In the genomic region with DNA sequence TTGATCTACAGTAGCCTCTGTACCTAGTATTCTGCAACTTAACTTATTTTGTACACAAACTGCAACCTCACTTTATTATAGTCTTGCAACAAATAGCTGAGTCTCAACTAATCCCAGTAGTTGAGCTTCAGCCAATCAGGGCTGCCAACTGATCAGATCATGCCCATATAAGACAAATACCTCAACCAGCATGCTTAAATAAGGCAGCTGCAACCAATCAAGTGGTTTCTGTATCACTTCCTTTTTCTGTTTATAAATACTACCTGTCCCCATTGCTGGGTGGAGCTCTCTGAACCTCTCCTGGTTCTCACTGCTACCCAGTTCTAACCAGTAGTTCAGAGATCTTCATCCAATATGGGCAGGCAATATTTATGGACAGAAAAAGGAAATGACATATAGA, we compare ENCODE assay signal across 11 cellular contexts.
DNase-seq lines count a peak whose midpoint lies in the region; ATAC-seq and TF ChIP-seq lines count a peak whose summit lies in the region.
"Had no signal": no experiment of that assay in that cellular context is flagged by ENCODE, and none has a peak within 500 bp of the region (broad histone marks: within the 10 kb centered on the region; RNA-seq: fewer than 3 reads in every experiment).

No MANE protein-coding gene starts in this region.

- no TSS peak for BruUV-seq in Calu3 (replicated peaks; lab: Mats Ljungman, UMichigan)

- H3K4me3 Mint-ChIP-seq in Calu3 (ENCODE audit: low read depth, unreplicated experiment), result no peak overlapping the region

- no peak for TF ChIP-seq CTCF in Calu3 (IDR thresholded peaks at IDR 0.05; ENCODE audit: unreplicated experiment)

- no peaks in the 10 kb centered on the region for H3K4me1 Mint-ChIP-seq in Calu3 (ENCODE audit: low read depth, unreplicated experiment)

- CTCF ChIA-PET in Calu3 (lab: Charles Lee), result no interaction called here

- no peaks in the 10 kb centered on the region for H3K9me3 Mint-ChIP-seq in Calu3 (ENCODE audit: low read depth, unreplicated experiment)
- no peaks in the 10 kb centered on the region for H3K9me3 Mint-ChIP-seq in activated naive CD4-positive, alpha-beta T cell treated with anti-CD3 and anti-CD28 coated beads, Interleukin-2, amount 50 U/mL, for 72 hours

- no peaks in the 10 kb centered on the region for H3K36me3 Mint-ChIP-seq in Calu3 (ENCODE audit: insufficient read depth, unreplicated experiment)
- no peaks in the 10 kb centered on the region for H3K36me3 Mint-ChIP-seq in activated naive CD4-positive, alpha-beta T cell treated with anti-CD3 and anti-CD28 coated beads, Interleukin-2, amount 50 U/mL, for 72 hours

- peak; percentile 94 for ATAC-seq in GM18519 (IDR thresholded peaks at IDR 0.05; ENCODE audit: low FRiP score, unreplicated experiment)
- ATAC-seq in GM21360 (IDR thresholded peaks at IDR 0.05; ENCODE audit: unreplicated experiment), result peak; percentile 91
- ATAC-seq in HG02938 (IDR thresholded peaks at IDR 0.05; ENCODE audit: unreplicated experiment), result peak; percentile 96
- ATAC-seq in HG03565 (IDR thresholded peaks at IDR 0.05; ENCODE audit: unreplicated experiment), result peak; percentile 92
- ATAC-seq in activated naive CD4-positive, alpha-beta T cell treated with anti-CD3 and anti-CD28 coated beads, Interleukin-2, amount 50 U/mL, for 72 hours, result no peak

- H3K27ac Mint-ChIP-seq in Calu3 (ENCODE audit: unreplicated experiment), result no peak overlapping the region
- no peak overlapping the region for H3K27ac Mint-ChIP-seq in activated naive CD4-positive, alpha-beta T cell treated with anti-CD3 and anti-CD28 coated beads, Interleukin-2, amount 50 U/mL, for 72 hours

- intact Hi-C loops in Calu3 (cut with micrococcal nuclease; ENCODE audit: unreplicated experiment), result no loop called here

- peaks cover 7% of the 10 kb centered on the region for H3K27me3 Mint-ChIP-seq in Calu3 (ENCODE audit: unreplicated experiment)

- DNase-seq in dedifferentiated amniotic fluid mesenchymal stem cell (ENCODE audit: extremely low spot score), result no peak
- no peak for DNase-seq in Calu3
- no peak for DNase-seq in activated naive CD4-positive, alpha-beta T cell treated with anti-CD3 and anti-CD28 coated beads, Interleukin-2, amount 50 U/mL, for 72 hours (ENCODE audit: low spot score in 2 of 2)
- no peak for DNase-seq in hepatic stellate cell (ENCODE audit: low spot score)
- DNase-seq: activated CD4-positive, CD25-positive, alpha-beta regulatory T cell treated with anti-CD3 and anti-CD28 coated beads, Interleukin-2, amount 50 U/mL, for 72 hours; brain microvascular endothelial cell; GDM1 had no signal

Comparison
In these comparisons a context has a peak if more than half of its experiments do, and no peak if none do; other contexts are left out.
1. ATAC-seq: peak in GM18519 (single experiment), GM21360 (single experiment), HG02938 (single experiment) and HG03565 (single experiment); none in activated naive CD4-positive, alpha-beta T cell treated with anti-CD3 and anti-CD28 coated beads, Interleukin-2, amount 50 U/mL, for 72 hours (0 of 2).